In the genomic region with DNA sequence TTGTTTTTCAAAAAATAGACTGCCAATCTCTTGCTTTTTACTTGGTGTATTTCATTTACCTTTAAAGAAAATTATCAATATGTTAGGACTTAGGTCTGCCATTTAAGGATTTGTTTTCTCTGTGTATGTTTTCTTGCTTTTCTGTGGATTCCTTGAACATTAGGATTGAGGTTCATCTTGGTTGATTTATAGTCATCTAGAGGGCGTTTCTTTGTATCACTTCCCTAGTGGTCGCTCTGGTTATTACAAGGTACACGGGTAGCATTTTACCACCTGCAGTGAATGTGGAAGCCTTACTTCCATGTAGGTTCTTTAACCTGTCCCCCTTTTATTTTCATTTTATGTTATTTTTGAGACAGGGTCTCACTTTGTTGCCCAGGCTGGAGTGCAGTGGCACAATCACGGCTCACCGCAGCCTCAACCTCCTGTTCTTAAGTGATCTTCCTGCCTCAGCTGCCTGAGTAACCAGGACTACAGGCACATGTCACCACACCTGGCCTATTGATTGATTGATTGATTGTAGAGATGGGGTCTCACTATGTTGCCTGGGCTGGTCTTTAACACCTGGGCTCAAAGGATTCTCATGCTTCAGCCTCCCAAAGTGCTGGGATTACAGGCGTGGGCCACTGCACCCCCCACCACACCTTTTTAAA, we compare ENCODE assay signal across 8 cellular contexts. TPM values are rescaled to one million over a fixed set of nuclear protein-coding genes. Genes with fewer than 3 reads are reported as not detected.
DNase-seq lines count a peak whose midpoint lies in the region; ATAC-seq, FAIRE-seq and TF ChIP-seq lines count a peak whose summit lies in the region.

No MANE protein-coding gene starts in this region.

- H3K4me1 Mint-ChIP-seq in T-cell (peaks cover 0 to 9% (median 7%) of the 10 kb centered on the region in 3 donors), glutamatergic neuron (ENCODE audit: low read depth, unreplicated experiment) (peaks cover 2% of the 10 kb centered on the region)

- H3K9me3 Mint-ChIP-seq in T-cell = no peaks in the 10 kb centered on the region
- H3K9me3 Mint-ChIP-seq in glutamatergic neuron (ENCODE audit: unreplicated experiment) = peaks cover 2% of the 10 kb centered on the region

- DNase-seq in NOMO-1 treated with DMSO at 0.1 percent for 48 hours (lab: John Stamatoyannopoulos, UW; ENCODE audit: unreplicated experiment) (peak; percentile 19), NOMO-1 treated with dmso at 0.1 percent for 144 hours (lab: John Stamatoyannopoulos, UW; ENCODE audit: unreplicated experiment) (no peak), HTR-8/SVneo (ENCODE audit: insufficient read length, low spot score) (peak; percentile 68), T-cell (peak in 11 of 34 experiments; percentile 8 to 34 (median 15)), glutamatergic neuron (no peak), tibial nerve (ENCODE audit: low spot score in 2 of 2) (no peak)
- DNase-seq in stimulated activated naive CD4-positive, alpha-beta T cell treated with Interleukin-2 at 50 U/mL for 16 hours (lab: John Stamatoyannopoulos, UW) = no peak

- H3K4me1 ChIP-seq in tibial nerve = no peaks in the 10 kb centered on the region

- TF ChIP-seq POLR2A in tibial nerve (IDR thresholded peaks at IDR 0.05) = no peak

- ATAC-seq in T-cell (replicated peaks in 1 of 4) = peak; percentile 63 to 72 (median 69)
- ATAC-seq in GM18907 (IDR thresholded peaks at IDR 0.05; ENCODE audit: unreplicated experiment) = no peak

- POLR2A ChIA-PET in T-cell (lab: Charles Lee) = no interaction called here

- FAIRE-seq in HTR-8/SVneo (lab: Jason Lieb, UNC) = no peak

- peaks cover 15 to 18% of the 10 kb centered on the region in 2 donors for H3K27me3 Mint-ChIP-seq in T-cell
- H3K27me3 Mint-ChIP-seq in glutamatergic neuron (ENCODE audit: unreplicated experiment) = peaks cover 12% of the 10 kb centered on the region

- no peaks in the 10 kb centered on the region for H3K36me3 ChIP-seq in tibial nerve

- H3K4me3 Mint-ChIP-seq in T-cell = no peak overlapping the region
- no peak overlapping the region for H3K4me3 Mint-ChIP-seq in glutamatergic neuron (ENCODE audit: unreplicated experiment)

- CTCF ChIA-PET in T-cell (lab: Charles Lee) = interaction anchor here in 1 of 2 donors (1.3 kb wide), 1 partner anchor 31 kb away, joined by 5 read pairs; no protein-coding TSS in a partner anchor

- no peak overlapping the region for H3K27ac Mint-ChIP-seq in T-cell
- no peak overlapping the region for H3K27ac Mint-ChIP-seq in glutamatergic neuron (ENCODE audit: unreplicated experiment)

- no peaks in the 10 kb centered on the region for H3K36me3 Mint-ChIP-seq in T-cell
- peaks cover 6% of the 10 kb centered on the region for H3K36me3 Mint-ChIP-seq in glutamatergic neuron (ENCODE audit: unreplicated experiment)

- TF ChIP-seq EP300 in tibial nerve (IDR thresholded peaks at IDR 0.05) = no peak

- H3K27ac ChIP-seq in tibial nerve = no peak overlapping the region

- TF ChIP-seq CTCF in glutamatergic neuron (IDR thresholded peaks at IDR 0.05; ENCODE audit: partially characterized antibody, unreplicated experiment) (peak; percentile 77), tibial nerve (IDR thresholded peaks at IDR 0.05) (peak; percentile 18 to 47 (median 28))

- H3K4me3 ChIP-seq in tibial nerve = no peak overlapping the region

- H3K27me3 ChIP-seq in tibial nerve = peaks cover 0 to 18% of the 10 kb centered on the region in 2 donors

- WGBS in tibial nerve, 2 donors = 43 to 46% methylated on average over 6 of the region's 6 CpGs

- peaks cover 0 to 4% (median 0%) of the 10 kb centered on the region in 4 donors for H3K9me3 ChIP-seq in tibial nerve

RNA-seq across cellular contexts. Expression of gene CBX4, which starts 35.2 kb away (rescaled TPM):
- 100 to 1,000 TPM in 2 of 5 donors, 10 to 100 TPM in 3; 63.2 to 138 (median 70.2) TPM for total RNA-seq in T-cell
- total RNA-seq in glutamatergic neuron (ENCODE audit: unreplicated experiment) = 19.3 TPM
- total RNA-seq in tibial nerve = 10 to 100 TPM; 11.6 to 15.3 (median 14.4) TPM

Comparison
In these comparisons a context has a peak if more than half of its experiments do, and no peak if none do; other contexts are left out.
1. DNase-seq: peak in NOMO-1 treated with DMSO at 0.1 percent for 48 hours (single experiment) and HTR-8/SVneo (single experiment); none in NOMO-1 treated with dmso at 0.1 percent for 144 hours (single experiment), glutamatergic neuron (single experiment), tibial nerve (0 of 2) and stimulated activated naive CD4-positive, alpha-beta T cell treated with Interleukin-2 at 50 U/mL for 16 hours (single experiment).